In genomic region chrX:34371740-34372139, GRCh38 we compare ENCODE assay signal across 20 cellular contexts.
DNase-seq lines count a peak whose midpoint lies in the region; FAIRE-seq and TF ChIP-seq lines count a peak whose summit lies in the region.
"Had no signal": no experiment of that assay in that cellular context is flagged by ENCODE, and none has a peak within 500 bp of the region (broad histone marks: within the 10 kb centered on the region; RNA-seq: fewer than 3 reads in every experiment).

No MANE protein-coding gene starts in this region.

- FAIRE-seq in endothelial cell of umbilical vein (lab: Jason Lieb, UNC) (peak; percentile 35), GM12891 (lab: Jason Lieb, UNC) (no peak)
- FAIRE-seq: K562 had no signal

- no peaks in the 10 kb centered on the region for H3K27me3 ChIP-seq in endothelial cell of umbilical vein (ENCODE audit: control insufficient read depth in 2 of 2, insufficient read depth in 2 of 2, low read length in 2 of 2)
- H3K27me3 ChIP-seq: BE2C had no signal

- POLR2A ChIA-PET in endothelial cell of umbilical vein (lab: Charles Lee): no interaction called here

- DNase-seq in H4 (ENCODE audit: low spot score) (peak; percentile 10), SK-MEL-5 (ENCODE audit: low read depth, low spot score) (peak; percentile 53), endothelial cell of umbilical vein (ENCODE audit: low read depth, low spot score) (peak; percentile 63), pulmonary artery endothelial cell (ENCODE audit: low read depth, low spot score) (peak; percentile 48), inferior parietal cortex (ENCODE audit: extremely low spot score) (no peak), GM12891 (ENCODE audit: insufficient read length, low spot score) (no peak), C1 segment of cervical spinal cord (lab: John Stamatoyannopoulos, UW) (no peak)
- DNase-seq: BE2C; Calu3; CD4-positive, CD25-positive, alpha-beta regulatory T cell; DMS153; GDM1; GOT3; NCI-H1105 treated with DMSO at 0.1 percent for 48 hours; NCI-H2029 treated with DMSO at 0.1 percent for 48 hours; NCI-H226; NCI-H524; NCI-H774; NK-92 treated with Interleukin-12 subunit alpha and Interleukin-12 subunit beta, amount 100 ng/mL, for 24 hours had no signal

- no peaks in the 10 kb centered on the region for H3K9me1 ChIP-seq in endothelial cell of umbilical vein (replicated peaks; ENCODE audit: control insufficient read depth, extremely low read depth, insufficient read depth, low read length)

- peaks cover 10% of the 10 kb centered on the region for H3K4me1 ChIP-seq in endothelial cell of umbilical vein (ENCODE audit: control insufficient read depth, extremely low read depth, insufficient read depth, low read length)
- H3K4me1 ChIP-seq: BE2C had no signal

- no peak overlapping the region for H2AFZ ChIP-seq in endothelial cell of umbilical vein (ENCODE audit: low read depth, low read length)

- dilution Hi-C loops in endothelial cell of umbilical vein (cut with MboI; ENCODE audit: extremely low pct_ligation_motif_present, low sequenced_read_pairs): no loop called here

- peak overlapping the region; percentile 31 for H3K4me2 ChIP-seq in endothelial cell of umbilical vein (ENCODE audit: insufficient read depth, low read length)

- H3K9me3 ChIP-seq in endothelial cell of umbilical vein (replicated peaks; ENCODE audit: control insufficient read depth, insufficient read depth, low read length): no peaks in the 10 kb centered on the region
- H3K9me3 ChIP-seq: BE2C had no signal

- no peaks in the 10 kb centered on the region for H3K36me3 ChIP-seq in endothelial cell of umbilical vein (ENCODE audit: control insufficient read depth in 2 of 2, extremely low read depth in 1 of 2, insufficient read depth in 2 of 2, low read length in 2 of 2)
- H3K36me3 ChIP-seq: BE2C had no signal

- no peak for TF ChIP-seq CTCF in endothelial cell of umbilical vein (IDR thresholded peaks at IDR 0.05; ENCODE audit: extremely low read depth in 1 of 2, insufficient read depth in 1 of 2, low read depth in 1 of 2, low read length in 2 of 2)

- H3K9ac ChIP-seq in endothelial cell of umbilical vein (replicated peaks; ENCODE audit: extremely low read depth, insufficient read depth, low read length): no peak overlapping the region

- no peaks in the 10 kb centered on the region for H4K20me1 ChIP-seq in endothelial cell of umbilical vein (replicated peaks; ENCODE audit: control insufficient read depth, extremely low read depth, insufficient read depth, low read length)

- no peak overlapping the region for H3K4me3 ChIP-seq in endothelial cell of umbilical vein (replicated peaks in 1 of 3; ENCODE audit: insufficient read depth in 1 of 3, low read depth in 1 of 3, low read length in 3 of 3)
- H3K4me3 ChIP-seq: K562 had no signal

- TF ChIP-seq POLR2A in endothelial cell of umbilical vein (IDR thresholded peaks at IDR 0.05; ENCODE audit: low read depth, low read length) (no peak), GM12891 (IDR thresholded peaks at IDR 0.05; ENCODE audit: low read depth, low read length) (no peak)

- no TSS peak for BruUV-seq in endothelial cell of umbilical vein (replicated peaks; lab: Mats Ljungman, UMichigan)

- intact Hi-C loops in endothelial cell of umbilical vein (cut with micrococcal nuclease): no loop called here

- in situ Hi-C loops in SK-MEL-5 (cut with HindIII; ENCODE audit: low pct_unique_long_range_greater_than_20kb, low sequenced_read_pairs): no loop called here

- H3K27ac ChIP-seq in endothelial cell of umbilical vein (ENCODE audit: insufficient read depth, low read depth, low read length): no peak overlapping the region

- no peaks in the 10 kb centered on the region for H3K79me2 ChIP-seq in endothelial cell of umbilical vein (ENCODE audit: control insufficient read depth, insufficient read depth, low read length)

- CTCF ChIA-PET in endothelial cell of umbilical vein (lab: Charles Lee): no interaction called here

TF ChIP-seq in endothelial cell of umbilical vein, 7 proteins besides CTCF, POLR2A, EP300 and RAD21:
- TF ChIP-seq GATA2 (IDR thresholded peaks at IDR 0.05; ENCODE audit: insufficient read depth, insufficient read length, low read depth, low read length): peak; percentile 59
- no peak for TF ChIP-seq MYC (IDR thresholded peaks at IDR 0.05; ENCODE audit: low read depth, low read length)
- TF ChIP-seq, protein P1, sequence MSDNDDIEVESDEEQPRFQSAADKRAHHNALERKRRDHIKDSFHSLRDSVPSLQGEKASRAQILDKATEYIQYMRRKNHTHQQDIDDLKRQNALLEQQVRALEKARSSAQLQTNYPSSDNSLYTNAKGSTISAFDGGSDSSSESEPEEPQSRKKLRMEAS (IDR thresholded peaks at IDR 0.05; ENCODE audit: insufficient read depth, insufficient read length): no peak
- peak; percentile 14 for TF ChIP-seq JUN (IDR thresholded peaks at IDR 0.05; ENCODE audit: borderline replicate concordance, insufficient read depth, insufficient read length, low read depth)
- no peak for TF ChIP-seq EZH2 (IDR thresholded peaks at IDR 0.05; ENCODE audit: borderline replicate concordance, low read depth, low read length, severe bottlenecking)
- no peak for TF ChIP-seq POLR2AphosphoS5 (IDR thresholded peaks at IDR 0.05; ENCODE audit: insufficient read depth, low read depth, low read length)
- peak; percentile 67 for TF ChIP-seq FOS (IDR thresholded peaks at IDR 0.05; ENCODE audit: borderline replicate concordance, insufficient read depth, low read length)

TF ChIP-seq in GM12891, 5 proteins besides CTCF, POLR2A, EP300 and RAD21:
- TF ChIP-seq POU2F2 (IDR thresholded peaks at IDR 0.05; ENCODE audit: low read depth, low read length) (no peak), POLR2AphosphoS5 (IDR thresholded peaks at IDR 0.05; ENCODE audit: low read depth, low read length) (no peak), TAF1 (IDR thresholded peaks at IDR 0.05; ENCODE audit: low read depth, low read length) (no peak), SPI1 (IDR thresholded peaks at IDR 0.05; ENCODE audit: low read depth, low read length) (no peak), PAX5 (IDR thresholded peaks at IDR 0.05; ENCODE audit: insufficient read depth, low read length, severe bottlenecking) (no peak)

Comparison
In these comparisons a context has a peak if more than half of its experiments do, and no peak if none do; other contexts are left out.
1. DNase-seq: peak in H4 (single experiment), SK-MEL-5 (single experiment), endothelial cell of umbilical vein (single experiment) and pulmonary artery endothelial cell (single experiment); none in inferior parietal cortex (single experiment), GM12891 (single experiment) and C1 segment of cervical spinal cord (0 of 14).